Comparison of ENCODE assay signal across 8 cellular contexts in genomic region chr3:122563717-122564025, GRCh38. TPM values are rescaled to one million over a fixed set of nuclear protein-coding genes. Genes with fewer than 3 reads are reported as not detected.
DNase-seq lines count a peak whose midpoint lies in the region; ATAC-seq and TF ChIP-seq lines count a peak whose summit lies in the region.

No MANE protein-coding gene starts in this region.

- no peaks in the 10 kb centered on the region for H3F3A ChIP-seq in SK-N-SH (replicated peaks; ENCODE audit: insufficient read depth)

- DNase-seq in AG09309 (ENCODE audit: low read depth) (no peak), SK-N-SH (peak; percentile 30), SKM-1 (lab: John Stamatoyannopoulos, UW; ENCODE audit: unreplicated experiment) (no peak), NCI-H187 (lab: John Stamatoyannopoulos, UW) (no peak), midbrain (lab: John Stamatoyannopoulos, UW) (no peak)
- no peak for DNase-seq in effector memory CD4-positive, alpha-beta T cell

- H3K9ac ChIP-seq in SK-N-SH (peak overlapping the region; percentile 88), muscle layer of colon (ENCODE audit: low read length) (peak overlapping the region; percentile 89)

- H3K4me3 ChIP-seq in AG09309 (ENCODE audit: control insufficient read depth, low read depth, low read length) (peak overlapping the region; percentile 96), SK-N-SH (ENCODE audit: low read depth in 2 of 2, low read length in 1 of 2) (peak overlapping the region; percentile 75 to 78), muscle layer of colon (ENCODE audit: low read depth in 1 of 2, low read length in 2 of 2) (peak overlapping the region; percentile 77 to 78)
- peak overlapping the region; percentile 91 for H3K4me3 ChIP-seq in effector memory CD4-positive, alpha-beta T cell (ENCODE audit: insufficient read depth, low read depth, low read length, poor library complexity, severe bottlenecking)

- TF ChIP-seq CTCF in AG09309 (IDR thresholded peaks at IDR 0.05; ENCODE audit: control insufficient read depth, insufficient read depth, low read depth, low read length, missing control alignments) = no peak
- no peak for TF ChIP-seq CTCF in SK-N-SH (IDR thresholded peaks at IDR 0.05)

- no peaks in the 10 kb centered on the region for H3K27me3 ChIP-seq in SK-N-SH (ENCODE audit: insufficient read depth)
- no peaks in the 10 kb centered on the region for H3K27me3 ChIP-seq in effector memory CD4-positive, alpha-beta T cell (replicated peaks; ENCODE audit: control insufficient read depth, insufficient read depth, low read length, poor library complexity, severe bottlenecking)
- H3K27me3 ChIP-seq in muscle layer of colon (ENCODE audit: control insufficient read depth in 1 of 2, insufficient read depth in 2 of 2, low read length in 2 of 2) = no peaks in the 10 kb centered on the region

- CTCF ChIA-PET in SK-N-SH (lab: Yijun Ruan, JAX) = interaction anchor here (0.9 to 3.1 kb wide), 5 partner anchors 9 to 379 kb away, joined by 3 to 29 read pairs (median 4); no protein-coding TSS in a partner anchor

- peaks cover 10% of the 10 kb centered on the region for H3K79me2 ChIP-seq in SK-N-SH (ENCODE audit: insufficient read depth)

- H4K20me1 ChIP-seq in SK-N-SH (ENCODE audit: insufficient read depth) = no peaks in the 10 kb centered on the region

- H2AFZ ChIP-seq in SK-N-SH (ENCODE audit: low read depth) = peak overlapping the region; percentile 89

- peak overlapping the region; percentile 74 to 89 for H3K27ac ChIP-seq in SK-N-SH (ENCODE audit: low read depth in 2 of 2, low read length in 1 of 2)
- peak overlapping the region; percentile 83 for H3K27ac ChIP-seq in effector memory CD4-positive, alpha-beta T cell (ENCODE audit: insufficient read depth, low read length, poor library complexity, severe bottlenecking)
- peak overlapping the region; percentile 93 for H3K27ac ChIP-seq in muscle layer of colon (ENCODE audit: low read depth, low read length)

- H3K4me1 ChIP-seq in SK-N-SH (ENCODE audit: control insufficient read depth in 1 of 2, insufficient read depth in 2 of 2, low read depth in 1 of 2, low read length in 1 of 2) (peaks cover 5 to 9% of the 10 kb centered on the region in 2 experiments; a peak in 2 of 4 replicates), muscle layer of colon (ENCODE audit: insufficient read depth, low read length) (peaks cover 29% of the 10 kb centered on the region)
- peaks cover 31% of the 10 kb centered on the region for H3K4me1 ChIP-seq in effector memory CD4-positive, alpha-beta T cell (ENCODE audit: control insufficient read depth, insufficient read depth, low read length, poor library complexity, severe bottlenecking)

- no peak for TF ChIP-seq RAD21 in SK-N-SH (IDR thresholded peaks at IDR 0.05; ENCODE audit: low read length)

- peaks cover 9 to 26% of the 10 kb centered on the region in 2 experiments for H3K36me3 ChIP-seq in SK-N-SH (replicated peaks in 1 of 2; ENCODE audit: control insufficient read depth in 1 of 2, insufficient read depth in 2 of 2, low read length in 1 of 2)
- H3K36me3 ChIP-seq in effector memory CD4-positive, alpha-beta T cell (ENCODE audit: control insufficient read depth, insufficient read depth, low read length) = peaks cover 33% of the 10 kb centered on the region
- peaks cover 29% of the 10 kb centered on the region for H3K36me3 ChIP-seq in muscle layer of colon (ENCODE audit: insufficient read depth, low read length)

- H3K9me3 ChIP-seq in SK-N-SH = no peaks in the 10 kb centered on the region
- H3K9me3 ChIP-seq in effector memory CD4-positive, alpha-beta T cell (ENCODE audit: control insufficient read depth, low read length) = no peaks in the 10 kb centered on the region
- H3K9me3 ChIP-seq in muscle layer of colon (ENCODE audit: low read length) = no peaks in the 10 kb centered on the region

- 83% methylated on average over 5 of the region's 5 CpGs for WGBS in SK-N-SH (ENCODE audit: low lambda C conversion rate)

- H3K4me2 ChIP-seq in SK-N-SH = peak overlapping the region; percentile 87

- no peaks in the 10 kb centered on the region for H3K9me2 ChIP-seq in SK-N-SH

- ATAC-seq in GM21447 (IDR thresholded peaks at IDR 0.05; ENCODE audit: unreplicated experiment) = peak; percentile 8

- POLR2A ChIA-PET in SK-N-SH (lab: Yijun Ruan, JAX) = interaction anchor here (0.6 to 1.5 kb wide), 3 partner anchors 113 to 1496 kb away, joined by 3 to 6 read pairs (median 3); no protein-coding TSS in a partner anchor

- no peak for TF ChIP-seq EP300 in SK-N-SH (IDR thresholded peaks at IDR 0.05; ENCODE audit: borderline replicate concordance in 1 of 2, low read depth in 1 of 2, low read length in 1 of 2)

TF ChIP-seq in SK-N-SH, 30 proteins besides CTCF, POLR2A, EP300 and RAD21:
- TF ChIP-seq RCOR1 (IDR thresholded peaks at IDR 0.05; ENCODE audit: low read length) (no peak), RFX5 (IDR thresholded peaks at IDR 0.05; ENCODE audit: low read length) (no peak), USF2 (IDR thresholded peaks at IDR 0.05; ENCODE audit: borderline replicate concordance, low read depth, low read length) (no peak), IRF3 (IDR thresholded peaks at IDR 0.05; ENCODE audit: low read depth, low read length) (no peak), FOSL2 (IDR thresholded peaks at IDR 0.05; ENCODE audit: borderline replicate concordance, low read depth) (no peak), MXI1 (IDR thresholded peaks at IDR 0.05; ENCODE audit: low read depth, low read length) (no peak)

RNA-seq across cellular contexts. Expression of gene PARP9, which starts 0.4 kb away (rescaled TPM):
- 13.5 and 17.4 TPM in 2 replicates for polyA plus RNA-seq in SK-N-SH (2012; rRNA removed)
- 16.6 and 17.2 TPM in 2 replicates for polyA plus RNA-seq in SK-N-SH (2012; cell fraction: cytosol; rRNA removed)
- 10.9 and 20.4 TPM in 2 replicates for polyA plus RNA-seq in SK-N-SH (2012; cell fraction: nucleus; rRNA removed)

RNA-seq across cellular contexts. Expression of gene DTX3L, which starts 0.5 kb away (rescaled TPM):
- 2.6 and 2.7 TPM in 2 replicates for polyA plus RNA-seq in SK-N-SH (2012; rRNA removed)
- polyA plus RNA-seq in SK-N-SH (2012; cell fraction: cytosol; rRNA removed) = 4.7 and 4.8 TPM in 2 replicates
- polyA plus RNA-seq in SK-N-SH (2012; cell fraction: nucleus; rRNA removed) = 2.4 and 3.5 TPM in 2 replicates

RNA-seq across cellular contexts. Expression of gene PARP15, which starts 13.8 kb away (rescaled TPM):
- not detected in 2 replicates for polyA plus RNA-seq in SK-N-SH (2012; rRNA removed)
- 0.01 TPM in 1 of 2 replicates, not detected in the other for polyA plus RNA-seq in SK-N-SH (2012; cell fraction: cytosol; rRNA removed)
- not detected in 2 replicates for polyA plus RNA-seq in SK-N-SH (2012; cell fraction: nucleus; rRNA removed)

RNA-seq across cellular contexts. Expression of gene KPNA1, which starts 48.9 kb away (rescaled TPM):
- polyA plus RNA-seq in SK-N-SH (2012; rRNA removed) = 21.6 and 32.0 TPM in 2 replicates
- 20.4 and 25.5 TPM in 2 replicates for polyA plus RNA-seq in SK-N-SH (2012; cell fraction: cytosol; rRNA removed)
- 20.3 and 39.3 TPM in 2 replicates for polyA plus RNA-seq in SK-N-SH (2012; cell fraction: nucleus; rRNA removed)
